12 cellular contexts compared by ENCODE assay signal in the genomic region with DNA sequence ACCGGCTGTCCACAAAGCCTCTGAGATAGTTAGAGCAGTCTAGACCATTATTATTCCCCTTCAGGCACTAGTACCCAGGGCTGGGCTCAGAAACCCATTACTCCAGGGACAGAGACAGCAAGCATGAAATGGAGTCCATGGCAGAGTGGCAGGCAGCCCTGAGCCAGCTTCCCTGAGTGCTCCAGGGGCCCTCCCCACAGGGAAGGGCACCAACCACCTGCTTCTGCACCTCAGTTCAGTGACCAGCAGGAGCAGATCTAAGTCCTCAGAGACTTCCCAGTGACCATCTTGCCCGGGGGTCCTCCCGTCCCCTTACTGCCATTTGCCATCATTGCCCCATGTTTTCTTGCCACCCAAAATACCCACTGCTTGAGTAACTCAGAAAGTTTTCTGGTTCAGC.
"Had no signal": no experiment of that assay in that cellular context is flagged by ENCODE, and none has a peak within 500 bp of the region (broad histone marks: within the 10 kb centered on the region; RNA-seq: fewer than 3 reads in every experiment).

No MANE protein-coding gene starts in this region.

- H3K27ac ChIP-seq: foreskin keratinocyte, prostate gland, sigmoid colon had no signal

- ATAC-seq: effector memory CD8-positive, alpha-beta T cell; foreskin keratinocyte had no signal

- DNase-seq: activated CD4-positive, alpha-beta T cell treated with anti-CD3 and anti-CD28 coated beads, Interleukin-2, amount 10 ng/mL, durations not matched to agents 7 days and 5 days; activated naive CD8-positive, alpha-beta T cell treated with anti-CD3 and anti-CD28 coated beads for 36 hours; dermis blood vessel endothelial cell; effector memory CD8-positive, alpha-beta T cell; foreskin keratinocyte; nephron progenitor cell; sigmoid colon; stimulated activated CD4-positive, alpha-beta T cell treated with anti-CD3 and anti-CD28 coated beads, Interleukin-12 subunit alpha, Interleukin-12 subunit beta, amount 100 ng/mL, for 4 hours; stimulated activated CD4-positive, alpha-beta T cell treated with anti-CD3 and anti-CD28 coated beads, Interleukin-2, amount 100 ng/mL, for 24 hours; SW 1271; trophoblast cell had no signal

- H3K27me3 ChIP-seq: foreskin keratinocyte, sigmoid colon had no signal

- H3K4me1 ChIP-seq: prostate gland had no signal

- H3K36me3 ChIP-seq: prostate gland, sigmoid colon had no signal

- H3K4me3 ChIP-seq: prostate gland, sigmoid colon had no signal

- H3K9me3 ChIP-seq: prostate gland, sigmoid colon had no signal
